In genomic region chr5:93735378-93735777, GRCh38 we compare ENCODE assay signal across 28 cellular contexts.
A peak's percentile ranks its signal among the peaks of the same experiment; 100 is the strongest.
DNase-seq lines count a peak whose midpoint lies in the region; ATAC-seq and TF ChIP-seq lines count a peak whose summit lies in the region.
"Had no signal": no experiment of that assay in that cellular context is flagged by ENCODE, and none has a peak within 500 bp of the region (broad histone marks: within the 10 kb centered on the region; RNA-seq: fewer than 3 reads in every experiment).

No MANE protein-coding gene starts in this region.

- no peak for ATAC-seq in HG03432 (IDR thresholded peaks at IDR 0.05; ENCODE audit: unreplicated experiment)
- ATAC-seq: esophagus mucosa; stimulated activated effector memory CD8-positive, alpha-beta T cell treated with anti-CD3 and anti-CD28 coated beads, Interleukin-12 subunit alpha, Interleukin-12 subunit beta, amount 100 ng/mL, for 72 hours; T-cell had no signal

- peaks cover 16% of the 10 kb centered on the region for H3K9me3 Mint-ChIP-seq in nephron progenitor cell

- DNase-seq in DMS53 treated with DMSO at 0.1 percent for 48 hours (lab: John Stamatoyannopoulos, UW; ENCODE audit: unreplicated experiment) (peak; percentile 5), NCI-H69 (lab: John Stamatoyannopoulos, UW) (peak; percentile 37), fibroblast of gingiva (ENCODE audit: low read depth) (peak; percentile 33), nephron progenitor cell (no peak), CD1c-positive myeloid dendritic cell (ENCODE audit: extremely low spot score) (no peak), NCI-H2196 treated with DMSO at 0.1 percent for 48 hours (lab: John Stamatoyannopoulos, UW; ENCODE audit: unreplicated experiment) (no peak), GM20000 (ENCODE audit: low spot score) (no peak)
- DNase-seq: activated CD8-positive, alpha-beta memory T cell treated with anti-CD3 and anti-CD28 coated beads for 24 hours; activated naive CD4-positive, alpha-beta T cell treated with anti-CD3 and anti-CD28 coated beads for 36 hours; activated T-cell treated with anti-CD3 and anti-CD28 coated beads, Interleukin-2, amount 50 U/mL, for 24 hours; amygdala; CD4-positive, alpha-beta T cell; effector CD4-positive, alpha-beta T cell; GDM1; heart left ventricle; Kasumi-1; left ventricle myocardium inferior; midbrain; NCI-H1092 treated with DMSO at 0.1 percent for 48 hours; NCI-H2107; NCI-H510A treated with DMSO at 0.1 percent for 48 hours; Peyer's patch; stimulated activated CD4-positive, alpha-beta T cell treated with anti-CD3 and anti-CD28 coated beads, Interleukin-1b, Interleukin-23, amount 100 ng/mL, for 48 hours; T-cell had no signal

- H3K27ac Mint-ChIP-seq in nephron progenitor cell = peak overlapping the region; percentile 58
- H3K27ac Mint-ChIP-seq: activated naive CD4-positive, alpha-beta T cell treated with anti-CD3 and anti-CD28 coated beads for 36 hours; activated T-cell treated with anti-CD3 and anti-CD28 coated beads, Interleukin-2, amount 50 U/mL, for 24 hours; CD4-positive, alpha-beta T cell; stimulated activated effector memory CD8-positive, alpha-beta T cell treated with anti-CD3 and anti-CD28 coated beads, Interleukin-12 subunit alpha, Interleukin-12 subunit beta, amount 100 ng/mL, for 72 hours; T-cell had no signal

- H3K36me3 Mint-ChIP-seq in nephron progenitor cell (ENCODE audit: low read depth) = peaks cover 34% of the 10 kb centered on the region

- no peak overlapping the region for H3K4me3 Mint-ChIP-seq in nephron progenitor cell
- H3K4me3 Mint-ChIP-seq: activated naive CD4-positive, alpha-beta T cell treated with anti-CD3 and anti-CD28 coated beads for 36 hours; activated T-cell treated with anti-CD3 and anti-CD28 coated beads, Interleukin-2, amount 50 U/mL, for 24 hours; CD4-positive, alpha-beta T cell; neural crest cell; stimulated activated effector memory CD8-positive, alpha-beta T cell treated with anti-CD3 and anti-CD28 coated beads, Interleukin-12 subunit alpha, Interleukin-12 subunit beta, amount 100 ng/mL, for 72 hours; T-cell had no signal

- TF ChIP-seq CTCF in nephron progenitor cell (IDR thresholded peaks at IDR 0.05) = no peak
- TF ChIP-seq CTCF in GM20000 (IDR thresholded peaks at IDR 0.05; ENCODE audit: extremely low read depth, missing control alignments) = no peak

- peaks cover 26% of the 10 kb centered on the region for H3K4me1 Mint-ChIP-seq in nephron progenitor cell
- H3K4me1 Mint-ChIP-seq: stimulated activated effector memory CD8-positive, alpha-beta T cell treated with anti-CD3 and anti-CD28 coated beads, Interleukin-12 subunit alpha, Interleukin-12 subunit beta, amount 100 ng/mL, for 72 hours; T-cell had no signal

- peaks cover 3% of the 10 kb centered on the region for H3K27me3 Mint-ChIP-seq in nephron progenitor cell (ENCODE audit: low read depth, poor library complexity)
- H3K27me3 Mint-ChIP-seq: activated T-cell treated with anti-CD3 and anti-CD28 coated beads, Interleukin-2, amount 50 U/mL, for 24 hours; CD4-positive, alpha-beta T cell; T-cell had no signal

Comparison
In these comparisons a context has a peak if more than half of its experiments do, and no peak if none do; other contexts are left out.
1. DNase-seq: peak in DMS53 treated with DMSO at 0.1 percent for 48 hours (single experiment), NCI-H69 (single experiment) and fibroblast of gingiva (single experiment); none in nephron progenitor cell (single experiment), CD1c-positive myeloid dendritic cell (single experiment), NCI-H2196 treated with DMSO at 0.1 percent for 48 hours (single experiment) and GM20000 (single experiment).